In the genomic region with DNA sequence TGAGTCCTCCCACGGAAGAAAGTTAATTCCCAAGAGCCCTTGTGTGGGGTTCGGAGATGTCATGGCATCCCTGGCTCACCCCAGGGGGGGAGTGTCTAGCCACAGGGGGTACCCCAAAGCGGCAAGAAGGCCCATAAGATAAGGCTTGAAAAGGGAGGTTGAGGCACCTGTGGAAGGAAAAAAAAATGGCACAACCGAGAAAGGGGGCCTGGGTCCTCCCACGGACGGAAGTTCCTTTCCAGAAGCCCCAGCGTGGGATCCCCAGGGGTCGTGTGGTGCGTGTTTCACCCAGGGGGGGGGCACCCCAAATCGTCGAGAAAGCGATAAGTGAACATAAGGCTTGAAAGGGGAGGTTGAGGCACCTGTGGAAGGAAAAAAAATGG, we compare ENCODE assay signal across 24 cellular contexts.
DNase-seq lines count a peak whose midpoint lies in the region; ATAC-seq, FAIRE-seq and TF ChIP-seq lines count a peak whose summit lies in the region.
"Had no signal": no experiment of that assay in that cellular context is flagged by ENCODE, and none has a peak within 500 bp of the region (broad histone marks: within the 10 kb centered on the region; RNA-seq: fewer than 3 reads in every experiment).

No MANE protein-coding gene starts in this region.

- no peak overlapping the region for H3K9ac ChIP-seq in endodermal cell (ENCODE audit: extremely low read depth, low read length, poor library complexity, severe bottlenecking)
- H3K9ac ChIP-seq: BLaER1, GM23248 had no signal

- H3K36me3 ChIP-seq in endodermal cell (ENCODE audit: control insufficient read depth, insufficient read depth, low read length), result no peaks in the 10 kb centered on the region
- no peaks in the 10 kb centered on the region for H3K36me3 ChIP-seq in small intestine (ENCODE audit: control insufficient read depth in 2 of 2, insufficient read depth in 2 of 2, low read length in 2 of 2)
- H3K36me3 ChIP-seq: BLaER1, SJSA1 had no signal

- FAIRE-seq in small intestine (lab: Jason Lieb, UNC), result no peak
- FAIRE-seq: HTR-8/SVneo had no signal

- peaks cover 12% of the 10 kb centered on the region for H3K36me3 Mint-ChIP-seq in endodermal cell (ENCODE audit: low read depth)
- peaks cover 13% of the 10 kb centered on the region for H3K36me3 Mint-ChIP-seq in natural killer cell treated with Interleukin-12 subunit alpha and Interleukin-12 subunit beta and Interleukin-15 and Interleukin-18, amount 100 ng/mL, for 72 hours
- H3K36me3 Mint-ChIP-seq in activated CD8-positive, alpha-beta T cell treated with anti-CD3 and anti-CD28 coated beads, Interleukin-2, amount 10 ng/mL, durations not matched to agents 7 days and 5 days (ENCODE audit: low read depth), result peaks cover 2% of the 10 kb centered on the region
- H3K36me3 Mint-ChIP-seq in stimulated activated effector memory CD8-positive, alpha-beta T cell treated with anti-CD3 and anti-CD28 coated beads, Interleukin-12 subunit alpha, Interleukin-12 subunit beta, amount 100 ng/mL, for 72 hours, result no peaks in the 10 kb centered on the region
- H3K36me3 Mint-ChIP-seq: CD4-positive, CD25-positive, alpha-beta regulatory T cell had no signal

- H3K9me3 ChIP-seq in endodermal cell (ENCODE audit: control insufficient read depth, low read length) (peaks cover 54% of the 10 kb centered on the region), small intestine (ENCODE audit: control insufficient read depth, low read depth) (peaks cover 9% of the 10 kb centered on the region)

- no peak for ATAC-seq in natural killer cell treated with Interleukin-12 subunit alpha and Interleukin-12 subunit beta and Interleukin-15 and Interleukin-18, amount 100 ng/mL, for 72 hours
- no peak for ATAC-seq in activated CD8-positive, alpha-beta T cell treated with anti-CD3 and anti-CD28 coated beads, Interleukin-2, amount 10 ng/mL, durations not matched to agents 7 days and 5 days
- no peak for ATAC-seq in stimulated activated effector memory CD8-positive, alpha-beta T cell treated with anti-CD3 and anti-CD28 coated beads, Interleukin-12 subunit alpha, Interleukin-12 subunit beta, amount 100 ng/mL, for 72 hours
- ATAC-seq: PC-3, Right ventricle myocardium inferior had no signal

- no peak overlapping the region for H3K4me3 ChIP-seq in endodermal cell (ENCODE audit: low read length)
- no peak overlapping the region for H3K4me3 ChIP-seq in small intestine (ENCODE audit: low read depth in 1 of 2, low read length in 2 of 2)
- H3K4me3 ChIP-seq: BLaER1, GM23248, SJSA1 had no signal

- H3K27ac Mint-ChIP-seq in endodermal cell, result no peak overlapping the region
- no peak overlapping the region for H3K27ac Mint-ChIP-seq in natural killer cell treated with Interleukin-12 subunit alpha and Interleukin-12 subunit beta and Interleukin-15 and Interleukin-18, amount 100 ng/mL, for 72 hours
- no peak overlapping the region for H3K27ac Mint-ChIP-seq in activated CD8-positive, alpha-beta T cell treated with anti-CD3 and anti-CD28 coated beads, Interleukin-2, amount 10 ng/mL, durations not matched to agents 7 days and 5 days
- no peak overlapping the region for H3K27ac Mint-ChIP-seq in stimulated activated effector memory CD8-positive, alpha-beta T cell treated with anti-CD3 and anti-CD28 coated beads, Interleukin-12 subunit alpha, Interleukin-12 subunit beta, amount 100 ng/mL, for 72 hours
- H3K27ac Mint-ChIP-seq: CD4-positive, CD25-positive, alpha-beta regulatory T cell had no signal

- 73 to 80% methylated on average over 6 to 12 of the region's 12 CpGs for WGBS in endodermal cell (ENCODE audit: insufficient coverage in 1 of 2, insufficient read length in 1 of 2), 2 experiments
- 75 to 84% (median 82%) methylated on average over 12 of the region's 12 CpGs for WGBS in small intestine, 3 donors

- H3K27ac ChIP-seq in endodermal cell (ENCODE audit: low read depth, low read length) (no peak overlapping the region), small intestine (ENCODE audit: low read depth in 1 of 2, low read length in 1 of 2) (no peak overlapping the region)
- H3K27ac ChIP-seq: BLaER1, GM23248, SJSA1 had no signal

- H3K27me3 Mint-ChIP-seq in endodermal cell (ENCODE audit: insufficient read depth), result no peaks in the 10 kb centered on the region
- no peaks in the 10 kb centered on the region for H3K27me3 Mint-ChIP-seq in natural killer cell treated with Interleukin-12 subunit alpha and Interleukin-12 subunit beta and Interleukin-15 and Interleukin-18, amount 100 ng/mL, for 72 hours
- no peaks in the 10 kb centered on the region for H3K27me3 Mint-ChIP-seq in activated CD8-positive, alpha-beta T cell treated with anti-CD3 and anti-CD28 coated beads, Interleukin-2, amount 10 ng/mL, durations not matched to agents 7 days and 5 days (ENCODE audit: low read depth)
- H3K27me3 Mint-ChIP-seq: CD4-positive, CD25-positive, alpha-beta regulatory T cell had no signal

- H3K27me3 ChIP-seq in endodermal cell (ENCODE audit: control insufficient read depth, insufficient read depth, low read length, poor library complexity, severe bottlenecking), result no peaks in the 10 kb centered on the region
- no peaks in the 10 kb centered on the region for H3K27me3 ChIP-seq in small intestine (ENCODE audit: control insufficient read depth in 2 of 2, insufficient read depth in 2 of 2, low read length in 2 of 2)
- H3K27me3 ChIP-seq: BLaER1, SJSA1 had no signal

- POLR2A ChIA-PET in activated CD8-positive, alpha-beta T cell treated with anti-CD3 and anti-CD28 coated beads, Interleukin-2, amount 10 ng/mL, durations not matched to agents 7 days and 5 days (lab: Charles Lee), result no interaction called here

- CTCF ChIA-PET in activated CD8-positive, alpha-beta T cell treated with anti-CD3 and anti-CD28 coated beads, Interleukin-2, amount 10 ng/mL, durations not matched to agents 7 days and 5 days (lab: Charles Lee), result no interaction called here

- H3K4me3 Mint-ChIP-seq in endodermal cell, result no peak overlapping the region
- no peak overlapping the region for H3K4me3 Mint-ChIP-seq in natural killer cell treated with Interleukin-12 subunit alpha and Interleukin-12 subunit beta and Interleukin-15 and Interleukin-18, amount 100 ng/mL, for 72 hours
- no peak overlapping the region for H3K4me3 Mint-ChIP-seq in activated CD8-positive, alpha-beta T cell treated with anti-CD3 and anti-CD28 coated beads, Interleukin-2, amount 10 ng/mL, durations not matched to agents 7 days and 5 days
- no peak overlapping the region for H3K4me3 Mint-ChIP-seq in stimulated activated effector memory CD8-positive, alpha-beta T cell treated with anti-CD3 and anti-CD28 coated beads, Interleukin-12 subunit alpha, Interleukin-12 subunit beta, amount 100 ng/mL, for 72 hours
- H3K4me3 Mint-ChIP-seq: CD4-positive, CD25-positive, alpha-beta regulatory T cell had no signal

- DNase-seq in activated effector memory CD4-positive, alpha-beta T cell treated with anti-CD3 and anti-CD28 coated beads, Interleukin-2, amount 50 U/mL, for 16 hours, result peak; percentile 44
- no peak for DNase-seq in activated effector memory CD4-positive, alpha-beta T cell treated with Interleukin-2 at 50 U/mL for 16 hours
- peak; percentile 14 for DNase-seq in endodermal cell
- peak; percentile 51 for DNase-seq in natural killer cell treated with Interleukin-12 subunit alpha and Interleukin-12 subunit beta and Interleukin-15 and Interleukin-18, amount 100 ng/mL, for 72 hours (ENCODE audit: low spot score)
- no peak for DNase-seq in activated CD8-positive, alpha-beta T cell treated with anti-CD3 and anti-CD28 coated beads, Interleukin-2, amount 10 ng/mL, durations not matched to agents 7 days and 5 days
- DNase-seq in stimulated activated effector memory CD8-positive, alpha-beta T cell treated with anti-CD3 and anti-CD28 coated beads, Interleukin-12 subunit alpha, Interleukin-12 subunit beta, amount 100 ng/mL, for 72 hours (ENCODE audit: low spot score in 2 of 2), result no peak
- no peak for DNase-seq in small intestine
- DNase-seq: 8988T; CD4-positive, CD25-positive, alpha-beta regulatory T cell; DMS153; DND-41; GM23248; H7; KBM-7; NCI-H2029; NCI-H446; NCI-H526; NCI-H82; NK-92 treated with Interleukin-12 subunit alpha and Interleukin-12 subunit beta, amount 100 ng/mL, for 24 hours; PC-3 had no signal

- no peaks in the 10 kb centered on the region for H3K9me3 Mint-ChIP-seq in endodermal cell
- peaks cover 11% of the 10 kb centered on the region for H3K9me3 Mint-ChIP-seq in natural killer cell treated with Interleukin-12 subunit alpha and Interleukin-12 subunit beta and Interleukin-15 and Interleukin-18, amount 100 ng/mL, for 72 hours
- H3K9me3 Mint-ChIP-seq in activated CD8-positive, alpha-beta T cell treated with anti-CD3 and anti-CD28 coated beads, Interleukin-2, amount 10 ng/mL, durations not matched to agents 7 days and 5 days (ENCODE audit: insufficient read depth), result peaks cover 48% of the 10 kb centered on the region
- peaks cover 36% of the 10 kb centered on the region for H3K9me3 Mint-ChIP-seq in stimulated activated effector memory CD8-positive, alpha-beta T cell treated with anti-CD3 and anti-CD28 coated beads, Interleukin-12 subunit alpha, Interleukin-12 subunit beta, amount 100 ng/mL, for 72 hours

- TF ChIP-seq CTCF in endodermal cell (conservative IDR thresholded peaks at IDR 0.05), result no peak

- no peaks in the 10 kb centered on the region for H3K4me1 ChIP-seq in endodermal cell (ENCODE audit: control insufficient read depth, insufficient read depth, low read length)
- H3K4me1 ChIP-seq in small intestine (ENCODE audit: control insufficient read depth in 2 of 2, insufficient read depth in 1 of 2, low read depth in 1 of 2, low read length in 1 of 2), result no peaks in the 10 kb centered on the region
- H3K4me1 ChIP-seq: BLaER1, SJSA1 had no signal

- no peaks in the 10 kb centered on the region for H3K4me1 Mint-ChIP-seq in endodermal cell
- H3K4me1 Mint-ChIP-seq in natural killer cell treated with Interleukin-12 subunit alpha and Interleukin-12 subunit beta and Interleukin-15 and Interleukin-18, amount 100 ng/mL, for 72 hours (ENCODE audit: low read depth in 2 of 2), result no peaks in the 10 kb centered on the region
- no peaks in the 10 kb centered on the region for H3K4me1 Mint-ChIP-seq in activated CD8-positive, alpha-beta T cell treated with anti-CD3 and anti-CD28 coated beads, Interleukin-2, amount 10 ng/mL, durations not matched to agents 7 days and 5 days (ENCODE audit: low read depth)
- no peaks in the 10 kb centered on the region for H3K4me1 Mint-ChIP-seq in stimulated activated effector memory CD8-positive, alpha-beta T cell treated with anti-CD3 and anti-CD28 coated beads, Interleukin-12 subunit alpha, Interleukin-12 subunit beta, amount 100 ng/mL, for 72 hours

Comparison
In these comparisons a context has a peak if more than half of its experiments do, and no peak if none do; other contexts are left out.
1. DNase-seq: peak in activated effector memory CD4-positive, alpha-beta T cell treated with anti-CD3 and anti-CD28 coated beads, Interleukin-2, amount 50 U/mL, for 16 hours (single experiment), endodermal cell (single experiment) and natural killer cell treated with Interleukin-12 subunit alpha and Interleukin-12 subunit beta and Interleukin-15 and Interleukin-18, amount 100 ng/mL, for 72 hours (single experiment); none in activated effector memory CD4-positive, alpha-beta T cell treated with Interleukin-2 at 50 U/mL for 16 hours (single experiment), activated CD8-positive, alpha-beta T cell treated with anti-CD3 and anti-CD28 coated beads, Interleukin-2, amount 10 ng/mL, durations not matched to agents 7 days and 5 days (single experiment), stimulated activated effector memory CD8-positive, alpha-beta T cell treated with anti-CD3 and anti-CD28 coated beads, Interleukin-12 subunit alpha, Interleukin-12 subunit beta, amount 100 ng/mL, for 72 hours (0 of 2) and small intestine (single experiment).